Comparison of ENCODE assay signal across 7 cellular contexts in genomic region chr1:2381741-2382620, GRCh38. TPM values are rescaled to one million over a fixed set of nuclear protein-coding genes. Genes with fewer than 3 reads are reported as not detected.
A peak's percentile ranks its signal among the peaks of the same experiment; 100 is the strongest.
DNase-seq lines count a peak whose midpoint lies in the region; ATAC-seq, FAIRE-seq and TF ChIP-seq lines count a peak whose summit lies in the region.

No MANE protein-coding gene starts in this region.

- SMC1A ChIA-PET in GM12878 (lab: Charles Lee; ENCODE audit: uncharacterized antibody, unreplicated experiment): interaction anchor here (0.7 to 4.2 kb wide), 4 partner anchors 153 to 186 kb away, joined by 3 to 62 read pairs (median 3); partner anchors contain the start of gene FAAP20

- no peaks in the 10 kb centered on the region; the same call in 1 of the 2 replicates for H3K79me2 ChIP-seq in GM12878 (ENCODE audit: control insufficient read depth, insufficient read depth, low read length)

- H3K9me3 ChIP-seq in GM12878 (replicated peaks; ENCODE audit: control insufficient read depth, insufficient read depth, low read length): no peaks in the 10 kb centered on the region

- DNase-seq in GM10248 (ENCODE audit: extremely low spot score) (peak; percentile 92), HT1080 (ENCODE audit: low read depth) (peak; percentile 70), UCSD-AML1 (lab: John Stamatoyannopoulos, UW; ENCODE audit: unreplicated experiment) (peak; percentile 77), GM12878 (ENCODE audit: low read depth, low spot score) (no peak), iPS-NIHi11 (ENCODE audit: low spot score) (peak; percentile 99)
- DNase-seq in stimulated activated CD4-positive, alpha-beta T cell treated with anti-CD3 and anti-CD28 coated beads, Interleukin-12 subunit alpha, Interleukin-12 subunit beta, amount 100 ng/mL, for 4 hours: peak; percentile 75

- TF ChIP-seq EP300 in GM12878 (IDR thresholded peaks at IDR 0.05; ENCODE audit: borderline replicate concordance in 1 of 2, control insufficient read depth in 1 of 2, low read depth in 2 of 2, low read length in 2 of 2): no peak

- CTCF ChIA-PET in GM10248 (lab: Yijun Ruan, JAX) (interaction anchor here (0.6 to 9.5 kb wide), 29 partner anchors 8 to 1238 kb away, joined by 3 to 182 read pairs (median 4); partner anchors contain the start of genes FAAP20, MORN1 and RER1), GM12878 (lab: Yijun Ruan, JAX) (interaction anchor here (0.5 to 4.4 kb wide), 19 partner anchors 9 to 1525 kb away, joined by 3 to 98 read pairs (median 4); partner anchors contain the start of genes FAAP20, MORN1 and RER1)

- peak; percentile 84 for TF ChIP-seq RAD21 in GM12878 (IDR thresholded peaks at IDR 0.05; ENCODE audit: insufficient read depth, low read depth, low read length)

- TF ChIP-seq POLR2A in GM12878 (IDR thresholded peaks at IDR 0.05; ENCODE audit: low read depth, low read length): no peak

- H2AFZ ChIP-seq in GM12878 (ENCODE audit: control insufficient read depth, low read depth, low read length): no peak overlapping the region

- RAD21 ChIA-PET in GM12878 (lab: Charles Lee; ENCODE audit: unreplicated experiment): interaction anchor here (0.5 to 4.2 kb wide), 8 partner anchors 9 to 566 kb away, joined by 3 to 78 read pairs (median 3); partner anchors contain the start of genes FAAP20, MORN1, PANK4 and RER1

- intact Hi-C loops in GM12878 (cut with micrococcal nuclease; ENCODE audit: unreplicated experiment): loop anchor here (1.0 kb wide), 1 partner anchor 187 kb away; no protein-coding TSS in a partner anchor

- H3K27me3 ChIP-seq in GM12878 (replicated peaks in 1 of 2; ENCODE audit: control insufficient read depth in 2 of 2, insufficient read depth in 2 of 2, low read length in 1 of 2): no peaks in the 10 kb centered on the region

- H3K27ac ChIP-seq in GM12878 (ENCODE audit: control insufficient read depth, insufficient read depth): no peak overlapping the region

- no peak overlapping the region for H3K9ac ChIP-seq in GM12878 (ENCODE audit: control insufficient read depth, insufficient read depth, low read length)

- in situ Hi-C loops in GM12878 (cut with MboI): no loop called here

- BruUV-seq in GM12878 (replicated peaks; lab: Mats Ljungman, UMichigan): no TSS peak

- no peak overlapping the region for H3K4me3 ChIP-seq in GM12878

- H4K20me1 ChIP-seq in GM12878 (ENCODE audit: control insufficient read depth, insufficient read depth): no peaks in the 10 kb centered on the region

- POLR2A ChIA-PET in GM10248 (lab: Yijun Ruan, JAX): interaction anchor here (0.9 kb wide), 1 partner anchor 154 kb away, joined by 3 read pairs; the partner anchor contains the start of gene SKI
- POLR2A ChIA-PET in GM12878 (lab: Charles Lee): interaction anchor here (1.0 to 1.8 kb wide), 2 partner anchors 10 to 187 kb away, joined by 3 to 12 read pairs; partner anchors contain the start of genes FAAP20, MORN1 and RER1

- TF ChIP-seq CTCF in GM10248 (IDR thresholded peaks at IDR 0.05; ENCODE audit: control extremely low read depth, extremely low read depth, low read depth, missing control alignments) (peak; percentile 96), GM12878 (IDR thresholded peaks at IDR 0.05 in 2 of 3, conservative IDR thresholded peaks at IDR 0.05 in 1 of 3; ENCODE audit: control insufficient read depth in 2 of 3, extremely low read depth in 1 of 3, insufficient read depth in 1 of 3, low read depth in 3 of 3, low read length in 3 of 3) (peak; percentile 87 to 95 (median 95))

- ATAC-seq in GM12878 (peak; percentile 98), HG03097 (IDR thresholded peaks at IDR 0.05; ENCODE audit: low FRiP score, unreplicated experiment) (no peak)

- no peaks in the 10 kb centered on the region; a peak in 1 of 4 replicates for H3K36me3 ChIP-seq in GM12878 (ENCODE audit: control insufficient read depth in 2 of 2, insufficient read depth in 2 of 2, low read length in 1 of 2)

- WGBS in GM12878 (ENCODE audit: insufficient coverage, insufficient replicate concordance, low lambda C conversion rate, missing lambda C conversion rate): 11% methylated on average over 25 of the region's 28 CpGs

- H3K4me2 ChIP-seq in GM12878 (ENCODE audit: control insufficient read depth, insufficient read depth): no peak overlapping the region

- peak; percentile 68 for FAIRE-seq in GM12878 (lab: Jason Lieb, UNC)

- peaks cover 11% of the 10 kb centered on the region for H3K4me1 ChIP-seq in GM12878 (ENCODE audit: control insufficient read depth, insufficient read depth, low read length)

TF ChIP-seq in GM12878, 131 proteins besides CTCF, POLR2A, EP300 and RAD21 (continues in another document):
- TF ChIP-seq TCF12 (IDR thresholded peaks at IDR 0.05; ENCODE audit: low read depth, low read length): 0 out of 2 replicates have a peak, but pooled peaks have one; percentile 16

RNA-seq across cellular contexts. Expression of gene MORN1, which starts 9.4 kb away (rescaled TPM):
- 5.6 and 9.4 TPM in 2 replicates for total RNA-seq in HT1080 (2014; rRNA removed; shearing (Covaris generic))
- 6.8 and 6.9 TPM in 2 replicates for polyA plus RNA-seq in HT1080 (2015; cell fraction: cytosol; rRNA removed)
- polyA plus RNA-seq in HT1080 (2015; cell fraction: nucleus; rRNA removed): 20.1 and 24.4 TPM in 2 replicates
- total RNA-seq in GM12878 (2013; cell fraction: nucleolus; rRNA removed): 60.7 and 66.2 TPM in 2 replicates
- total RNA-seq in GM12878 (2014; rRNA removed): 7.9 and 8.7 TPM in 2 replicates
- 4.4 and 5.2 TPM in 2 replicates for total RNA-seq in GM12878 (2014; rRNA removed; fragmentation: Illumina TruSeq; extraction: Trizol)
- 5.8 and 7.4 TPM in 2 replicates for total RNA-seq in GM12878 (2021)
- polyA plus RNA-seq in GM12878 (2011; ENCODE audit: low read depth): 2.5 TPM
- polyA plus RNA-seq in GM12878 (2011; rRNA removed): 2.3 and 3.5 TPM in 2 replicates
- polyA plus RNA-seq in GM12878 (2011; cell fraction: cytosol; rRNA removed): 3.2 and 3.6 TPM in 2 replicates
- 8.8 and 10.2 TPM in 2 replicates for polyA plus RNA-seq in GM12878 (2011; cell fraction: nucleus; rRNA removed)
- 4.5 and 5.2 TPM in 2 replicates for polyA plus RNA-seq in GM12878 (2012)
- 1.7 and 2.0 TPM in 2 replicates for polyA plus RNA-seq in GM12878 (2014; fragmentation: Illumina TruSeq; extraction: Trizol)
- 1 to 10 TPM in 1 of 2 experiments, under 1 TPM in 1; 0.76 to 1.8 TPM for polyA plus RNA-seq in GM12878 (2014; fragmentation: Nextera tagmentation; extraction: Ambion mirVana)
- polyA plus RNA-seq in GM12878 (2014; rRNA removed): 6.8 and 7.7 TPM in 2 replicates
- 1 to 10 TPM; 5.7 to 7.3 TPM for polyA plus RNA-seq in GM12878 (2016; fragmentation: Nextera tagmentation; extraction: Ambion mirVana)
- 5.5 and 7.8 TPM in 2 replicates for polyA minus RNA-seq in GM12878 (2011; rRNA and poly(A)+ RNA removed)
- polyA minus RNA-seq in GM12878 (2011; cell fraction: cytosol; rRNA and poly(A)+ RNA removed): 1.9 and 2.1 TPM in 2 replicates
- polyA minus RNA-seq in GM12878 (2011; cell fraction: nucleus; rRNA and poly(A)+ RNA removed): 6.2 and 9.4 TPM in 2 replicates

RNA-seq across cellular contexts. Expression of gene RER1, which starts 9.7 kb away (rescaled TPM):
- total RNA-seq in HT1080 (2014; rRNA removed; shearing (Covaris generic)): 149 and 174 TPM in 2 replicates
- 120 and 167 TPM in 2 replicates for polyA plus RNA-seq in HT1080 (2015; cell fraction: cytosol; rRNA removed)
- polyA plus RNA-seq in HT1080 (2015; cell fraction: nucleus; rRNA removed): 185 and 207 TPM in 2 replicates
- 63.7 and 66.3 TPM in 2 replicates for total RNA-seq in GM12878 (2013; cell fraction: nucleolus; rRNA removed)
- total RNA-seq in GM12878 (2014; rRNA removed): 82.1 and 105 TPM in 2 replicates
- total RNA-seq in GM12878 (2014; rRNA removed; fragmentation: Illumina TruSeq; extraction: Trizol): 80.8 and 84.8 TPM in 2 replicates
- total RNA-seq in GM12878 (2021): 145 and 149 TPM in 2 replicates
- 26.0 TPM for polyA plus RNA-seq in GM12878 (2011; ENCODE audit: low read depth)
- polyA plus RNA-seq in GM12878 (2011; rRNA removed): 194 and 216 TPM in 2 replicates
- polyA plus RNA-seq in GM12878 (2011; cell fraction: cytosol; rRNA removed): 152 and 242 TPM in 2 replicates
- polyA plus RNA-seq in GM12878 (2011; cell fraction: nucleus; rRNA removed): 185 and 207 TPM in 2 replicates
- polyA plus RNA-seq in GM12878 (2012): 81.4 and 94.1 TPM in 2 replicates
- polyA plus RNA-seq in GM12878 (2014; fragmentation: Illumina TruSeq; extraction: Trizol): 172 and 189 TPM in 2 replicates
- polyA plus RNA-seq in GM12878 (2014; fragmentation: Nextera tagmentation; extraction: Ambion mirVana): 10 to 100 TPM; 29.2 to 48.5 TPM
- 105 and 124 TPM in 2 replicates for polyA plus RNA-seq in GM12878 (2014; rRNA removed)
- 100 to 1,000 TPM; 268 to 274 TPM for polyA plus RNA-seq in GM12878 (2016; fragmentation: Nextera tagmentation; extraction: Ambion mirVana)
- 151 and 226 TPM in 2 replicates for polyA minus RNA-seq in GM12878 (2011; rRNA and poly(A)+ RNA removed)
- 29.3 and 33.4 TPM in 2 replicates for polyA minus RNA-seq in GM12878 (2011; cell fraction: cytosol; rRNA and poly(A)+ RNA removed)
- 18.0 and 21.5 TPM in 2 replicates for polyA minus RNA-seq in GM12878 (2011; cell fraction: nucleus; rRNA and poly(A)+ RNA removed)

RNA-seq across cellular contexts. Expression of gene PEX10, which starts 30.4 kb away (rescaled TPM):
- 22.5 and 25.6 TPM in 2 replicates for total RNA-seq in HT1080 (2014; rRNA removed; shearing (Covaris generic))
- polyA plus RNA-seq in HT1080 (2015; cell fraction: cytosol; rRNA removed): 30.9 and 33.1 TPM in 2 replicates
- 25.6 and 27.9 TPM in 2 replicates for polyA plus RNA-seq in HT1080 (2015; cell fraction: nucleus; rRNA removed)
- 11.8 and 15.1 TPM in 2 replicates for total RNA-seq in GM12878 (2013; cell fraction: nucleolus; rRNA removed)
- total RNA-seq in GM12878 (2014; rRNA removed): 23.7 and 24.9 TPM in 2 replicates
- 7.4 TPM in 2 replicates for total RNA-seq in GM12878 (2014; rRNA removed; fragmentation: Illumina TruSeq; extraction: Trizol)
- total RNA-seq in GM12878 (2021): 16.4 and 16.8 TPM in 2 replicates
- polyA plus RNA-seq in GM12878 (2011; ENCODE audit: low read depth): 4.1 TPM
- polyA plus RNA-seq in GM12878 (2011; rRNA removed): 4.3 and 6.1 TPM in 2 replicates
- polyA plus RNA-seq in GM12878 (2011; cell fraction: cytosol; rRNA removed): 8.3 and 11.2 TPM in 2 replicates
- polyA plus RNA-seq in GM12878 (2011; cell fraction: nucleus; rRNA removed): 21.3 and 22.1 TPM in 2 replicates
- 10.0 and 13.2 TPM in 2 replicates for polyA plus RNA-seq in GM12878 (2012)
- 3.8 and 5.6 TPM in 2 replicates for polyA plus RNA-seq in GM12878 (2014; fragmentation: Illumina TruSeq; extraction: Trizol)
- under 1 TPM in 1 of 2 experiments, not detected in 1; 0.24 TPM for polyA plus RNA-seq in GM12878 (2014; fragmentation: Nextera tagmentation; extraction: Ambion mirVana)
- 19.4 and 20.8 TPM in 2 replicates for polyA plus RNA-seq in GM12878 (2014; rRNA removed)
- polyA plus RNA-seq in GM12878 (2016; fragmentation: Nextera tagmentation; extraction: Ambion mirVana): 10 to 100 TPM; 18.9 to 19.7 TPM
- polyA minus RNA-seq in GM12878 (2011; rRNA and poly(A)+ RNA removed): 3.0 and 5.2 TPM in 2 replicates
- 2.9 and 3.4 TPM in 2 replicates for polyA minus RNA-seq in GM12878 (2011; cell fraction: cytosol; rRNA and poly(A)+ RNA removed)
- polyA minus RNA-seq in GM12878 (2011; cell fraction: nucleus; rRNA and poly(A)+ RNA removed): 3.9 and 5.9 TPM in 2 replicates
